ENCODE assay signal across 8 cellular contexts in the genomic region with DNA sequence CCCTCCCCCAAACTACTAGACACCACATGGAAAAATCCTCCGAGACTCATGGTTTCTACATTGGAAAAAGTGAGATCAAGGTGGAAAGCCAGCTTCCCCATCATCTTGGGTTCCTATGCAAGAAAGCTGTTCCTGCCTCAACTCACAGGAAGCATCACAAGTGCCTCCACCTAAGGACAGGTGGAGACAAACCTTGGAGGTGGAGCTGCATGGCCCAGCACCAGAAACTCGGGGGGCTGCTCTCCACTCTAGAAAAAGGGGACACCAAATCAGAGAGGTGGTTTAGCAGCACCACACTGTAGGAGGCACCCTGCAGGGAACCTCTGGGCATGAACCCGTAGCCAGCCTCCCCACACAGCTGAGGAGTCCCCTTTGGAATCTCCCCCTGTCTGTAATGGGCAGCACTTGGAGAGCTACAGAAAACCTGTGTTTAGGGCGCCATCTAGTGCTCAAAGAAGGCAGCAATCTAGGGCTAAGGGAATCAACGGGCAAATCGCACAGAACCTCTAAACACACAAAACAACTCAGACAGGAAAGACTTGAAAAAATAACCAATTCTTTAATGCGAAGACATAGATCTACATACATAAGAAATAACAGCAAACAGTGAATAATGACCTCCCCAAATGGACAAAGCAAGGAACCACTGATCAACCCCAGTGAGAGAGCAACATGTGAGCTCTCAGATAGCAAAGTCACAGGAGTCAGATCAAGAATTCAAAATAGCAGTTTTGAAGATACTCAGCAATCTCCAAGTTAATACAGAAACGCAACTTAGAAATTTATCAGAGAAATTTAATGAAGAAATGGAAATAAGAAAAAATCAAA. TPM values are rescaled to one million over a fixed set of nuclear protein-coding genes. Genes with fewer than 3 reads are reported as not detected.
DNase-seq lines count a peak whose midpoint lies in the region; ATAC-seq lines count a peak whose summit lies in the region.

No MANE protein-coding gene starts in this region.

- ATAC-seq in HG02852 (IDR thresholded peaks at IDR 0.05; ENCODE audit: unreplicated experiment) = peak; percentile 90

- DNase-seq in NCI-H2171 treated with DMSO at 0.1 percent for 48 hours (lab: John Stamatoyannopoulos, UW) (peak; percentile 35), NCI-H2171 (lab: John Stamatoyannopoulos, UW) (no peak), NCI-H345 (lab: John Stamatoyannopoulos, UW) (peak; percentile 35), dedifferentiated amniotic fluid mesenchymal stem cell (ENCODE audit: extremely low spot score) (peak; percentile 74), lung microvascular endothelial cell (ENCODE audit: low read depth in 2 of 2) (peak; percentile 66 to 73)
- DNase-seq in activated CD4-positive, alpha-beta T cell treated with anti-CD3 and anti-CD28 coated beads, Interleukin-2, amount 50 U/mL, for 1 hour = peak; percentile 44
- peak; percentile 20 to 23 for DNase-seq in stimulated activated CD8-positive, alpha-beta memory T cell treated with anti-CD3 and anti-CD28 coated beads, Interleukin-2, amount 100 ng/mL, for 1 hour (ENCODE audit: low read depth in 2 of 2)

RNA-seq across cellular contexts. Expression of gene ZBTB33, which starts 37.0 kb away (rescaled TPM):
- total RNA-seq in lung microvascular endothelial cell = 10.0 and 11.3 TPM in 2 replicates

RNA-seq across cellular contexts. Expression of gene RHOXF2, which starts 55.2 kb away (rescaled TPM):
- total RNA-seq in lung microvascular endothelial cell = not detected in 2 replicates
